1 cellular context compared by ENCODE assay signal in the genomic region with DNA sequence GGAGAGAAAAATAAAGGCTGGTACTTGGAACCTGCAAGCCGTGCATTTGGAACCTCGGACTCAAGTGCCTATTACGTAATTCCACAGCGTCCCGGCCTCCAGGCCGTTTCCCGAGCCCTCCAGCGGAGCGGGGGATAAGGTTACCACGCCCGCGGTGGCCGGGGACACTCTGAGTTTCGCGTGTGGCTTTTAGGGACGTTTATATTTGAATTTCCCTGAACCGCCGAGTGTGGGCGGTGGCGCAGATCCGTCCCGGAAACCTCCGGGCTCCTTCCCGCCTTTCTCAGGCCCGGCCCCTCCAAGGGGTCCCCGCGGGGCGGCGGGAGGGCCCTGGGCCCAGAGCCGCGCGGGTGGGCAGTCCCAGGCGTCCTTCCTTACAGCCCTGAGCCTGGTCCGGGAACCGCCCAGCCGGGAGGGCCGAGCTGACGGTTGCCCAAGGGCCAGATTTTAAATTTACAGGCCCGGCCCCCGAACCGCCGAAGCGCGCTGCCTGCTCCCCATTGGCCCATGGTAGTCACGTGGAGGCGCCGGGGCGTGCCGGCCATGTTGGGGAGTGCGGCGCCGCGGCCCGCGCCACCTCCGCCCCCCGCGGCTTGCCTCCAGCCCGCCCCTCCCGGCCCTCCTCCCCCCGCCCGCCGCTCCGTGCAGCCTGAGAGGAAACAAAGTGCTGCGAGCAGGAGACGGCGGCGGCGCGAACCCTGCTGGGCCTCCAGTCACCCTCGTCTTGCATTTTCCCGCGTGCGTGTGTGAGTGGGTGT.
A peak's percentile ranks its signal among the peaks of the same experiment; 100 is the strongest.
TF ChIP-seq lines count a peak whose summit lies in the region.

A gene with protein sequence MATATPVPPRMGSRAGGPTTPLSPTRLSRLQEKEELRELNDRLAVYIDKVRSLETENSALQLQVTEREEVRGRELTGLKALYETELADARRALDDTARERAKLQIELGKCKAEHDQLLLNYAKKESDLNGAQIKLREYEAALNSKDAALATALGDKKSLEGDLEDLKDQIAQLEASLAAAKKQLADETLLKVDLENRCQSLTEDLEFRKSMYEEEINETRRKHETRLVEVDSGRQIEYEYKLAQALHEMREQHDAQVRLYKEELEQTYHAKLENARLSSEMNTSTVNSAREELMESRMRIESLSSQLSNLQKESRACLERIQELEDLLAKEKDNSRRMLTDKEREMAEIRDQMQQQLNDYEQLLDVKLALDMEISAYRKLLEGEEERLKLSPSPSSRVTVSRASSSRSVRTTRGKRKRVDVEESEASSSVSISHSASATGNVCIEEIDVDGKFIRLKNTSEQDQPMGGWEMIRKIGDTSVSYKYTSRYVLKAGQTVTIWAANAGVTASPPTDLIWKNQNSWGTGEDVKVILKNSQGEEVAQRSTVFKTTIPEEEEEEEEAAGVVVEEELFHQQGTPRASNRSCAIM (plus strand): TSS at position 638 of the 758 bp plus-strand sequence. CDS start 373 bp downstream, outside the sequence.

TF ChIP-seq in HepG2, 621 proteins besides CTCF, POLR2A, EP300 and RAD21 (continued from another document and continues in another):
- TF ChIP-seq KDM3A (CRISPR knock-in tag; IDR thresholded peaks at IDR 0.05; ENCODE audit: low read depth) (no peak), BHLHE40 (IDR thresholded peaks at IDR 0.05; ENCODE audit: low read length) (peak; percentile 46), SAP130 (CRISPR knock-in tag; IDR thresholded peaks at IDR 0.05; ENCODE audit: low read depth) (peak; percentile 80), HOXA7 (CRISPR knock-in tag; IDR thresholded peaks at IDR 0.05) (0 out of 2 replicates have a peak, but pooled peaks have one; percentile 74), GATAD2A (CRISPR knock-in tag; IDR thresholded peaks at IDR 0.05) (peak; percentile 73), SRY (CRISPR knock-in tag; IDR thresholded peaks at IDR 0.05) (0 out of 2 replicates have a peak, but pooled peaks have one; percentile 74), PPARG (CRISPR knock-in tag; conservative IDR thresholded peaks at IDR 0.05) (no peak), MEIS2 (CRISPR knock-in tag; IDR thresholded peaks at IDR 0.05) (no peak), ZNF136 (CRISPR knock-in tag; IDR thresholded peaks at IDR 0.05; ENCODE audit: low read depth) (0 out of 2 replicates have a peak, but pooled peaks have one; percentile 66), ERF (CRISPR knock-in tag; IDR thresholded peaks at IDR 0.05) (0 out of 2 replicates have a peak, but pooled peaks have one; percentile 32), SNAI1 (CRISPR knock-in tag; IDR thresholded peaks at IDR 0.05; ENCODE audit: borderline replicate concordance) (peak; percentile 90), ZNF644 (CRISPR knock-in tag; IDR thresholded peaks at IDR 0.05; ENCODE audit: low read depth) (no peak), JUNB (CRISPR knock-in tag; IDR thresholded peaks at IDR 0.05; ENCODE audit: borderline replicate concordance) (no peak), HOXA9 (CRISPR knock-in tag; IDR thresholded peaks at IDR 0.05; ENCODE audit: borderline replicate concordance) (peak; percentile 77), ATM (IDR thresholded peaks at IDR 0.05; ENCODE audit: borderline replicate concordance) (no peak), ZZZ3 (CRISPR knock-in tag; IDR thresholded peaks at IDR 0.05; ENCODE audit: borderline replicate concordance) (no peak), ZNF839 (CRISPR knock-in tag; IDR thresholded peaks at IDR 0.05; ENCODE audit: borderline replicate concordance) (no peak), EED (CRISPR knock-in tag; IDR thresholded peaks at IDR 0.05) (no peak), ZBTB38 (CRISPR knock-in tag; IDR thresholded peaks at IDR 0.05) (0 out of 2 replicates have a peak, but pooled peaks have one; percentile 3), NR2F6 (IDR thresholded peaks at IDR 0.05) (no peak), NR2F6 (CRISPR knock-in tag; IDR thresholded peaks at IDR 0.05) (no peak), TP53 (CRISPR knock-in tag; conservative IDR thresholded peaks at IDR 0.05) (no peak), ZEB1 (IDR thresholded peaks at IDR 0.05; ENCODE audit: insufficient replicate concordance, low read depth) (peak; percentile 69), ZNF468 (CRISPR knock-in tag; IDR thresholded peaks at IDR 0.05) (no peak), ZFYVE20 (CRISPR knock-in tag; IDR thresholded peaks at IDR 0.05; ENCODE audit: borderline replicate concordance, low read depth) (no peak)
- TF ChIP-seq, protein P1, sequence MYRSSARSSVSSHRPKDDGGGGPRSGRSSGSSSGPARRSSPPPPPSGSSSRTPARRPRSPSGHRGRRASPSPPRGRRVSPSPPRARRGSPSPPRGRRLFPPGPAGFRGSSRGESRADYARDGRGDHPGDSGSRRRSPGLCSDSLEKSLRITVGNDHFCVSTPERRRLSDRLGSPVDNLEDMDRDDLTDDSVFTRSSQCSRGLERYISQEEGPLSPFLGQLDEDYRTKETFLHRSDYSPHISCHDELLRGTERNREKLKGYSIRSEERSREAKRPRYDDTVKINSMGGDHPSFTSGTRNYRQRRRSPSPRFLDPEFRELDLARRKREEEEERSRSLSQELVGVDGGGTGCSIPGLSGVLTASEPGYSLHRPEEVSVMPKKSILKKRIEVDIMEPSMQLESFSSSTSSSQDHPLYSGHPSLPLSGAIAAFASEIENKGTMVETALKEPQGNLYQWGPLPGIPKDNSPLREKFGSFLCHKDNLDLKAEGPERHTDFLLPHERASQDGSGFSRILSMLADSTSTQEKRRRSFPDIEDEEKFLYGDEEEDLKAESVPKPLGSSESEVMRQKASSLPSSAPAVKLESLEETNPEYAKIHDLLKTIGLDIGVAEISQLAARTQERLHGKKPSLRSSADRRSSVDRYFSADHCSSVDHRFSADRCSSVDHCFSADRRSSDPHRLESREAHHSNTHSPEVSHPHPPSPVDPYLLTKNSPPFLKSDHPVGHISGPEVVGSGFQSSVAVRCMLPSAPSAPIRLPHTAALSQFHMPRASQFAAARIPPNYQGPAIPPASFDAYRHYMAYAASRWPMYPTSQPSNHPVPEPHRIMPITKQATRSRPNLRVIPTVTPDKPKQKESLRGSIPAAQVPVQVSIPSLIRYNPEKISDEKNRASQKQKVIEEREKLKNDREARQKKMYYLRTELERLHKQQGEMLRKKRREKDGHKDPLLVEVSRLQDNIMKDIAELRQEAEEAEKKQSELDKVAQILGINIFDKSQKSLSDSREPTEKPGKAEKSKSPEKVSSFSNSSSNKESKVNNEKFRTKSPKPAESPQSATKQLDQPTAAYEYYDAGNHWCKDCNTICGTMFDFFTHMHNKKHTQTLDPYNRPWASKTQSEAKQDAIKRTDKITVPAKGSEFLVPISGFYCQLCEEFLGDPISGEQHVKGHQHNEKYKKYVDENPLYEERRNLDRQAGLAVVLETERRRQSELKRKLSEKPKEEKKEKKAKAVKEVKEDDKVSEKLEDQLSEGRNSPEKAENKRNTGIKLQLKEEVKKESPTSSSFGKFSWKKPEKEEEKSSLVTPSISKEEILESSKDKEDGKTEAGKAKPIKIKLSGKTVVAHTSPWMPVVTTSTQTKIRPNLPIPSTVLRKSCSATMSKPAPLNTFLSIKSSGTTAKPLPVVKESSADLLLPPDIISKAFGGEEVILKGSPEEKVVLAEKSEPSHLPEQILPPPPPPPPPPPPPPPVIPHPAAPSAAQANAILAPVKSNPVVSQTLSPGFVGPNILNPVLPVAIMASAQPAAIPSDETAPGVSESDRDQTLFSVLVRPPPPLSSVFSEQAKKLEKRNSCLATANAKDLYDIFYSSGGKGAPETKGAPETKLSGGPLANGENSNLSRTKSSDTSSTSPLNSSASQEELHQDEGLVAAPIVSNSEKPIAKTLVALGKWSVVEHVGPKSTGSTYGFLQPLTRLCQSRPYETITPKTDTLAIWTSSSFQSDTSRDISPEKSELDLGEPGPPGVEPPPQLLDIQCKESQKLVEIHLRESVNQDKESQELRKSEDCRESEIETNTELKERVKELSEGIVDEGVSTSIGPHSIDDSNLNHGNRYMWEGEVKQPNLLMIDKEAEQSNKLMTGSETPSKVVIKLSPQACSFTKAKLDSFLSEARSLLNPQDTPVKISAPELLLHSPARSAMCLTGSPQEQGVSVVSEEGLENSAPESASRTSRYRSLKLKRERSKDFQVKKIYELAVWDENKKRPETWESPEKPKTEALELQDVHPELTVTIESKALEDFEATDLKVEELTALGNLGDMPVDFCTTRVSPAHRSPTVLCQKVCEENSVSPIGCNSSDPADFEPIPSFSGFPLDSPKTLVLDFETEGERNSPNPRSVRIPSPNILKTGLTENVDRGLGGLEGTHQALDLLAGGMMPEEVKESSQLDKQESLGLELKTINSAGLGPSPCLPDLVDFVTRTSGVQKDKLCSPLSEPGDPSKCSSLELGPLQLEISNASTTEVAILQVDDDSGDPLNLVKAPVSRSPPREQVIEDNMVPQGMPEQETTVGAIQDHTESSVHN (CRISPR knock-in tag; IDR thresholded peaks at IDR 0.05) = no peak
- TF ChIP-seq, protein P2, sequence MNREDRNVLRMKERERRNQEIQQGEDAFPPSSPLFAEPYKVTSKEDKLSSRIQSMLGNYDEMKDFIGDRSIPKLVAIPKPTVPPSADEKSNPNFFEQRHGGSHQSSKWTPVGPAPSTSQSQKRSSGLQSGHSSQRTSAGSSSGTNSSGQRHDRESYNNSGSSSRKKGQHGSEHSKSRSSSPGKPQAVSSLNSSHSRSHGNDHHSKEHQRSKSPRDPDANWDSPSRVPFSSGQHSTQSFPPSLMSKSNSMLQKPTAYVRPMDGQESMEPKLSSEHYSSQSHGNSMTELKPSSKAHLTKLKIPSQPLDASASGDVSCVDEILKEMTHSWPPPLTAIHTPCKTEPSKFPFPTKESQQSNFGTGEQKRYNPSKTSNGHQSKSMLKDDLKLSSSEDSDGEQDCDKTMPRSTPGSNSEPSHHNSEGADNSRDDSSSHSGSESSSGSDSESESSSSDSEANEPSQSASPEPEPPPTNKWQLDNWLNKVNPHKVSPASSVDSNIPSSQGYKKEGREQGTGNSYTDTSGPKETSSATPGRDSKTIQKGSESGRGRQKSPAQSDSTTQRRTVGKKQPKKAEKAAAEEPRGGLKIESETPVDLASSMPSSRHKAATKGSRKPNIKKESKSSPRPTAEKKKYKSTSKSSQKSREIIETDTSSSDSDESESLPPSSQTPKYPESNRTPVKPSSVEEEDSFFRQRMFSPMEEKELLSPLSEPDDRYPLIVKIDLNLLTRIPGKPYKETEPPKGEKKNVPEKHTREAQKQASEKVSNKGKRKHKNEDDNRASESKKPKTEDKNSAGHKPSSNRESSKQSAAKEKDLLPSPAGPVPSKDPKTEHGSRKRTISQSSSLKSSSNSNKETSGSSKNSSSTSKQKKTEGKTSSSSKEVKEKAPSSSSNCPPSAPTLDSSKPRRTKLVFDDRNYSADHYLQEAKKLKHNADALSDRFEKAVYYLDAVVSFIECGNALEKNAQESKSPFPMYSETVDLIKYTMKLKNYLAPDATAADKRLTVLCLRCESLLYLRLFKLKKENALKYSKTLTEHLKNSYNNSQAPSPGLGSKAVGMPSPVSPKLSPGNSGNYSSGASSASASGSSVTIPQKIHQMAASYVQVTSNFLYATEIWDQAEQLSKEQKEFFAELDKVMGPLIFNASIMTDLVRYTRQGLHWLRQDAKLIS (CRISPR knock-in tag; IDR thresholded peaks at IDR 0.05) = no peak
- TF ChIP-seq, protein P3, sequence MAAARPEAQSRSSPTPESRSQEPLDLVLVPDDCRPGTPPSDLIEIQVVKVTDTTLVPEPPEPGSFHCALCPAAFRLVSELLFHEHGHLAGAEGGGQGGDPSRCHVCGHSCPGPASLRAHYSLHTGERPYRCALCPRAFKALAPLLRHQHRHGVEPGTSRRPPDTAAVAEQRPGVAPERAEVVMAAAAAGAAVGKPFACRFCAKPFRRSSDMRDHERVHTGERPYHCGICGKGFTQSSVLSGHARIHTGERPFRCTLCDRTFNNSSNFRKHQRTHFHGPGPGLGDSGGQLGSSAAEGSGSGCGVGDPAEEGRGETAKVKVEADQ (CRISPR knock-in tag; IDR thresholded peaks at IDR 0.05; ENCODE audit: borderline replicate concordance) = no peak
- TF ChIP-seq, protein P4, sequence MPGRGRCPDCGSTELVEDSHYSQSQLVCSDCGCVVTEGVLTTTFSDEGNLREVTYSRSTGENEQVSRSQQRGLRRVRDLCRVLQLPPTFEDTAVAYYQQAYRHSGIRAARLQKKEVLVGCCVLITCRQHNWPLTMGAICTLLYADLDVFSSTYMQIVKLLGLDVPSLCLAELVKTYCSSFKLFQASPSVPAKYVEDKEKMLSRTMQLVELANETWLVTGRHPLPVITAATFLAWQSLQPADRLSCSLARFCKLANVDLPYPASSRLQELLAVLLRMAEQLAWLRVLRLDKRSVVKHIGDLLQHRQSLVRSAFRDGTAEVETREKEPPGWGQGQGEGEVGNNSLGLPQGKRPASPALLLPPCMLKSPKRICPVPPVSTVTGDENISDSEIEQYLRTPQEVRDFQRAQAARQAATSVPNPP (CRISPR knock-in tag; IDR thresholded peaks at IDR 0.05) = peak; percentile 70
- TF ChIP-seq, protein P5, sequence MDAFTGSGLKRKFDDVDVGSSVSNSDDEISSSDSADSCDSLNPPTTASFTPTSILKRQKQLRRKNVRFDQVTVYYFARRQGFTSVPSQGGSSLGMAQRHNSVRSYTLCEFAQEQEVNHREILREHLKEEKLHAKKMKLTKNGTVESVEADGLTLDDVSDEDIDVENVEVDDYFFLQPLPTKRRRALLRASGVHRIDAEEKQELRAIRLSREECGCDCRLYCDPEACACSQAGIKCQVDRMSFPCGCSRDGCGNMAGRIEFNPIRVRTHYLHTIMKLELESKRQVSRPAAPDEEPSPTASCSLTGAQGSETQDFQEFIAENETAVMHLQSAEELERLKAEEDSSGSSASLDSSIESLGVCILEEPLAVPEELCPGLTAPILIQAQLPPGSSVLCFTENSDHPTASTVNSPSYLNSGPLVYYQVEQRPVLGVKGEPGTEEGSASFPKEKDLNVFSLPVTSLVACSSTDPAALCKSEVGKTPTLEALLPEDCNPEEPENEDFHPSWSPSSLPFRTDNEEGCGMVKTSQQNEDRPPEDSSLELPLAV (CRISPR knock-in tag; conservative IDR thresholded peaks at IDR 0.05; ENCODE audit: low read depth) = no peak
- TF ChIP-seq, protein P6, sequence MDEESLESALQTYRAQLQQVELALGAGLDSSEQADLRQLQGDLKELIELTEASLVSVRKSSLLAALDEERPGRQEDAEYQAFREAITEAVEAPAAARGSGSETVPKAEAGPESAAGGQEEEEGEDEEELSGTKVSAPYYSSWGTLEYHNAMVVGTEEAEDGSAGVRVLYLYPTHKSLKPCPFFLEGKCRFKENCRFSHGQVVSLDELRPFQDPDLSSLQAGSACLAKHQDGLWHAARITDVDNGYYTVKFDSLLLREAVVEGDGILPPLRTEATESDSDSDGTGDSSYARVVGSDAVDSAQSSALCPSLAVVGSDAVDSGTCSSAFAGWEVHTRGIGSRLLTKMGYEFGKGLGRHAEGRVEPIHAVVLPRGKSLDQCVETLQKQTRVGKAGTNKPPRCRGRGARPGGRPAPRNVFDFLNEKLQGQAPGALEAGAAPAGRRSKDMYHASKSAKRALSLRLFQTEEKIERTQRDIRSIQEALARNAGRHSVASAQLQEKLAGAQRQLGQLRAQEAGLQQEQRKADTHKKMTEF (CRISPR knock-in tag; IDR thresholded peaks at IDR 0.05) = peak; percentile 88
- TF ChIP-seq, protein P7, sequence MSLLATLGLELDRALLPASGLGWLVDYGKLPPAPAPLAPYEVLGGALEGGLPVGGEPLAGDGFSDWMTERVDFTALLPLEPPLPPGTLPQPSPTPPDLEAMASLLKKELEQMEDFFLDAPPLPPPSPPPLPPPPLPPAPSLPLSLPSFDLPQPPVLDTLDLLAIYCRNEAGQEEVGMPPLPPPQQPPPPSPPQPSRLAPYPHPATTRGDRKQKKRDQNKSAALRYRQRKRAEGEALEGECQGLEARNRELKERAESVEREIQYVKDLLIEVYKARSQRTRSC (CRISPR knock-in tag; IDR thresholded peaks at IDR 0.05; ENCODE audit: low read depth) = no peak
- TF ChIP-seq, protein P8, sequence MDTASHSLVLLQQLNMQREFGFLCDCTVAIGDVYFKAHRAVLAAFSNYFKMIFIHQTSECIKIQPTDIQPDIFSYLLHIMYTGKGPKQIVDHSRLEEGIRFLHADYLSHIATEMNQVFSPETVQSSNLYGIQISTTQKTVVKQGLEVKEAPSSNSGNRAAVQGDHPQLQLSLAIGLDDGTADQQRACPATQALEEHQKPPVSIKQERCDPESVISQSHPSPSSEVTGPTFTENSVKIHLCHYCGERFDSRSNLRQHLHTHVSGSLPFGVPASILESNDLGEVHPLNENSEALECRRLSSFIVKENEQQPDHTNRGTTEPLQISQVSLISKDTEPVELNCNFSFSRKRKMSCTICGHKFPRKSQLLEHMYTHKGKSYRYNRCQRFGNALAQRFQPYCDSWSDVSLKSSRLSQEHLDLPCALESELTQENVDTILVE (CRISPR knock-in tag; IDR thresholded peaks at IDR 0.05) = peak; percentile 80
